In genomic region chr6:16238057-16238657, GRCh38 we compare ENCODE assay signal across 8 cellular contexts. TPM values are rescaled to one million over a fixed set of nuclear protein-coding genes. Genes with fewer than 3 reads are reported as not detected.
DNase-seq lines count a peak whose midpoint lies in the region; ATAC-seq and TF ChIP-seq lines count a peak whose summit lies in the region.

GMPR (plus strand) TSS chr6:16238587; CDS start chr6:16238694, 107 bp downstream.

- H3K4me3 ChIP-seq in esophagus (ENCODE audit: low read depth in 1 of 2, low read length in 2 of 2) (peak within 1 kb of the TSS; percentile 54 to 58), muscle layer of colon (ENCODE audit: low read depth in 1 of 2, low read length in 2 of 2) (peak within 1 kb of the TSS; percentile 76 to 94)

- WGBS in esophagus, 2 donors, result 12 to 14% methylated on average over 53 to 56 of the region's 56 CpGs

- TF ChIP-seq POLR2A in GM18505 (IDR thresholded peaks at IDR 0.05; ENCODE audit: borderline replicate concordance, extremely low read depth, insufficient read depth, insufficient read length), result no peak

- peak within 1 kb of the TSS; percentile 35 for H3K27ac ChIP-seq in esophagus (ENCODE audit: low read depth in 2 of 2, low read length in 1 of 2)
- H3K27ac ChIP-seq in muscle layer of colon (ENCODE audit: low read depth, low read length), result peak within 1 kb of the TSS; percentile 88

- ATAC-seq in GM18505 (IDR thresholded peaks at IDR 0.05; ENCODE audit: unreplicated experiment), result peak; percentile 50
- peak; percentile 67 for ATAC-seq in HG02840 (IDR thresholded peaks at IDR 0.05; ENCODE audit: low FRiP score, unreplicated experiment)

- H3K9me3 ChIP-seq in esophagus (ENCODE audit: control insufficient read depth in 2 of 2, insufficient read depth in 1 of 2, low read depth in 1 of 2, low read length in 1 of 2) (no peaks in the 10 kb centered on the region), muscle layer of colon (ENCODE audit: low read length) (no peaks in the 10 kb centered on the region)

- peak; percentile 82 for DNase-seq in NCI-H82 (lab: John Stamatoyannopoulos, UW)
- DNase-seq in activated T-cell treated with anti-CD3 and anti-CD28 coated beads, Interleukin-2, amount 50 U/mL, for 1 hour, result peak; percentile 79
- DNase-seq in stimulated activated CD8-positive, alpha-beta memory T cell treated with anti-CD3 and anti-CD28 coated beads, Interleukin-7, amount 100 ng/mL, for 24 hours (ENCODE audit: low read depth), result peak; percentile 48
- no peak for DNase-seq in globus pallidus (ENCODE audit: low spot score)

- H3K27me3 ChIP-seq in esophagus (ENCODE audit: control insufficient read depth in 1 of 2, insufficient read depth in 2 of 2, low read length in 2 of 2), result no peaks in the 10 kb centered on the region
- no peaks in the 10 kb centered on the region for H3K27me3 ChIP-seq in muscle layer of colon (ENCODE audit: control insufficient read depth in 1 of 2, insufficient read depth in 2 of 2, low read length in 2 of 2)

- H3K9ac ChIP-seq in muscle layer of colon (ENCODE audit: low read length), result peak within 1 kb of the TSS; percentile 83

- H3K4me1 ChIP-seq in esophagus (ENCODE audit: control insufficient read depth in 2 of 2, insufficient read depth in 2 of 2, low read length in 1 of 2) (peaks cover 0 to 8% of the 10 kb centered on the region in 2 donors), muscle layer of colon (ENCODE audit: insufficient read depth, low read length) (peaks cover 30% of the 10 kb centered on the region)

- H3K36me3 ChIP-seq in esophagus (ENCODE audit: control insufficient read depth in 2 of 2, insufficient read depth in 2 of 2, low read length in 1 of 2) (no peaks in the 10 kb centered on the region), muscle layer of colon (ENCODE audit: insufficient read depth, low read length) (no peaks in the 10 kb centered on the region)

RNA-seq across cellular contexts. Expression of gene GMPR, which starts in this region (rescaled TPM):
- polyA plus RNA-seq in esophagus, result 1 to 10 TPM; 1.9 to 2.5 TPM
